Comparison of ENCODE assay signal across 36 cellular contexts in genomic region chr22:40834628-40835027, GRCh38. TPM values are rescaled to one million over a fixed set of nuclear protein-coding genes. Genes with fewer than 3 reads are reported as not detected.
"Had no signal": no experiment of that assay in that cellular context is flagged by ENCODE, and none has a peak within 500 bp of the region (broad histone marks: within the 10 kb centered on the region; RNA-seq: fewer than 3 reads in every experiment).

No MANE protein-coding gene starts in this region.

- H3K9me3 ChIP-seq: ascending aorta, MG63, SJCRH30, SK-N-SH had no signal

- H3K9me3 Mint-ChIP-seq: activated CD4-positive, alpha-beta memory T cell treated with anti-CD3 and anti-CD28 coated beads for 36 hours; activated CD4-positive, alpha-beta T cell treated with anti-CD3 and anti-CD28 coated beads, Interleukin-2, amount 10 ng/mL, durations not matched to agents 7 days and 5 days; activated naive CD8-positive, alpha-beta T cell treated with anti-CD3 and anti-CD28 coated beads for 36 hours; activated T-cell treated with anti-CD3 and anti-CD28 coated beads, Interleukin-2, amount 50 U/mL, for 72 hours; activated T-helper 17 cell treated with anti-CD3 and anti-CD28 coated beads, Interleukin-2, amount 50 U/mL, for 72 hours; central memory CD8-positive, alpha-beta T cell; T-helper 1 cell treated with Interleukin-12 subunit alpha and Interleukin-12 subunit beta and Interleukin-4 antibody, amounts not matched to agents 30 μg/mL and 1 μg/mL, for 36 hours; T-helper 2 cell treated with Interferon-gamma antibody and Interleukin-4, amounts not matched to agents 5 μg/mL and 100 μg/mL, for 36 hours had no signal

- H3K4me2 ChIP-seq: SK-N-SH had no signal

- H3K27me3 Mint-ChIP-seq: activated CD4-positive, alpha-beta memory T cell treated with anti-CD3 and anti-CD28 coated beads for 36 hours; activated CD4-positive, alpha-beta T cell treated with anti-CD3 and anti-CD28 coated beads, Interleukin-2, amount 10 ng/mL, durations not matched to agents 7 days and 5 days; activated naive CD8-positive, alpha-beta T cell treated with anti-CD3 and anti-CD28 coated beads for 36 hours; activated T-helper 17 cell treated with anti-CD3 and anti-CD28 coated beads, Interleukin-2, amount 50 U/mL, for 72 hours; central memory CD8-positive, alpha-beta T cell had no signal

- H3K4me1 Mint-ChIP-seq: activated T-helper 17 cell treated with anti-CD3 and anti-CD28 coated beads, Interleukin-2, amount 50 U/mL, for 72 hours; central memory CD8-positive, alpha-beta T cell had no signal

- H3K4me3 ChIP-seq: ascending aorta, cardiac muscle cell, MG63, SJCRH30 had no signal

- ATAC-seq: activated T-cell treated with anti-CD3 and anti-CD28 coated beads, Interleukin-2, amount 50 U/mL, for 72 hours; activated T-helper 17 cell treated with anti-CD3 and anti-CD28 coated beads, Interleukin-2, amount 50 U/mL, for 72 hours; Panc1 had no signal

- H3K4me3 Mint-ChIP-seq: activated CD4-positive, alpha-beta memory T cell treated with anti-CD3 and anti-CD28 coated beads for 36 hours; activated CD4-positive, alpha-beta T cell treated with anti-CD3 and anti-CD28 coated beads, Interleukin-2, amount 10 ng/mL, durations not matched to agents 7 days and 5 days; activated naive CD8-positive, alpha-beta T cell treated with anti-CD3 and anti-CD28 coated beads for 36 hours; activated T-cell treated with anti-CD3 and anti-CD28 coated beads, Interleukin-2, amount 50 U/mL, for 72 hours; activated T-helper 17 cell treated with anti-CD3 and anti-CD28 coated beads, Interleukin-2, amount 50 U/mL, for 72 hours; central memory CD8-positive, alpha-beta T cell; T-helper 1 cell treated with Interleukin-12 subunit alpha and Interleukin-12 subunit beta and Interleukin-4 antibody, amounts not matched to agents 30 μg/mL and 1 μg/mL, for 36 hours; T-helper 2 cell treated with Interferon-gamma antibody and Interleukin-4, amounts not matched to agents 5 μg/mL and 100 μg/mL, for 36 hours had no signal

- H3K9me2 ChIP-seq: SK-N-SH had no signal

- H3K27me3 ChIP-seq: ascending aorta, cardiac muscle cell, MG63, SJCRH30 had no signal

- DNase-seq: activated CD4-positive, alpha-beta memory T cell treated with anti-CD3 and anti-CD28 coated beads for 36 hours; activated CD4-positive, alpha-beta T cell treated with anti-CD3 and anti-CD28 coated beads, Interleukin-2, amount 10 ng/mL, durations not matched to agents 7 days and 5 days; activated CD8-positive, alpha-beta memory T cell treated with anti-CD3 and anti-CD28 coated beads, Interleukin-2, amount 50 U/mL, for 4 hours; activated effector memory CD4-positive, alpha-beta T cell treated with anti-CD3 and anti-CD28 coated beads, Interleukin-2, amount 50 U/mL, for 16 hours; activated naive CD4-positive, alpha-beta T cell; activated naive CD4-positive, alpha-beta T cell treated with anti-CD3 and anti-CD28 coated beads, Interleukin-2, amount 50 U/mL, for 16 hours; activated naive CD8-positive, alpha-beta T cell treated with anti-CD3 and anti-CD28 coated beads for 36 hours; activated T-cell treated with anti-CD3 and anti-CD28 coated beads for 4 hours; activated T-cell treated with anti-CD3 and anti-CD28 coated beads, Interleukin-2, amount 50 U/mL, for 72 hours; amygdala; Kasumi-1; MG63; NCI-H1048; NCI-H1436 treated with DMSO at 0.1 percent for 48 hours; NCI-H187; NCI-H2029 treated with DMSO at 0.1 percent for 48 hours; NCI-H2107; NCI-H2171; NCI-H510A; NCI-H526; NCI-H748 treated with DMSO at 0.1 percent for 48 hours; NK-92 treated with Interleukin-12 subunit alpha and Interleukin-12 subunit beta, amount 100 ng/mL, for 24 hours; SHP77; SJCRH30; SK-N-SH had no signal

- H3K4me1 ChIP-seq: ascending aorta, SJCRH30 had no signal

- H3K27ac ChIP-seq: ascending aorta, cardiac muscle cell, SJCRH30 had no signal

- H3K27ac Mint-ChIP-seq: activated CD4-positive, alpha-beta memory T cell treated with anti-CD3 and anti-CD28 coated beads for 36 hours; activated naive CD8-positive, alpha-beta T cell treated with anti-CD3 and anti-CD28 coated beads for 36 hours; activated T-helper 17 cell treated with anti-CD3 and anti-CD28 coated beads, Interleukin-2, amount 50 U/mL, for 72 hours; T-helper 1 cell treated with Interleukin-12 subunit alpha and Interleukin-12 subunit beta and Interleukin-4 antibody, amounts not matched to agents 30 μg/mL and 1 μg/mL, for 36 hours; T-helper 2 cell treated with Interferon-gamma antibody and Interleukin-4, amounts not matched to agents 5 μg/mL and 100 μg/mL, for 36 hours had no signal

- FAIRE-seq: TTC549 had no signal

- H3K9ac ChIP-seq: SK-N-SH had no signal

RNA-seq across cellular contexts. Expression of gene DNAJB7, which starts 27.3 kb away (rescaled TPM):
- total RNA-seq: activated CD4-positive, alpha-beta memory T cell treated with anti-CD3 and anti-CD28 coated beads for 36 hours; activated CD4-positive, alpha-beta T cell treated with anti-CD3 and anti-CD28 coated beads, Interleukin-2, amount 10 ng/mL, durations not matched to agents 7 days and 5 days; activated naive CD8-positive, alpha-beta T cell treated with anti-CD3 and anti-CD28 coated beads for 36 hours; activated T-cell treated with anti-CD3 and anti-CD28 coated beads, Interleukin-2, amount 50 U/mL, for 72 hours; activated T-helper 17 cell treated with anti-CD3 and anti-CD28 coated beads, Interleukin-2, amount 50 U/mL, for 72 hours; ascending aorta; cardiac muscle cell; chondrocyte; OCI-LY7; RPMI7951; SJCRH30 had no signal
- polyA plus RNA-seq: SK-N-SH had no signal
